In genomic region chr10:133162910-133163856, GRCh38 we compare ENCODE assay signal across 22 cellular contexts. TPM values are rescaled to one million over a fixed set of nuclear protein-coding genes. Genes with fewer than 3 reads are reported as not detected.
DNase-seq lines count a peak whose midpoint lies in the region; ATAC-seq and TF ChIP-seq lines count a peak whose summit lies in the region.
"Had no signal": no experiment of that assay in that cellular context is flagged by ENCODE, and none has a peak within 500 bp of the region (broad histone marks: within the 10 kb centered on the region; RNA-seq: fewer than 3 reads in every experiment).

No MANE protein-coding gene starts in this region.

- peaks cover 20% of the 10 kb centered on the region for H3K27me3 Mint-ChIP-seq in GM23338 (ENCODE audit: insufficient read depth, low read depth, poor library complexity)

- H3K9me3 ChIP-seq in BLaER1 (no peaks in the 10 kb centered on the region), PC-9 (ENCODE audit: insufficient read depth, low read depth) (no peaks in the 10 kb centered on the region)
- H3K9me3 ChIP-seq: heart left ventricle, ovary, tibial artery had no signal

- H4K20me1 ChIP-seq in BLaER1, result peaks cover 34% of the 10 kb centered on the region
- H4K20me1 ChIP-seq in GM23338 (replicated peaks; ENCODE audit: insufficient read depth), result no peaks in the 10 kb centered on the region
- H4K20me1 ChIP-seq in PC-9 (ENCODE audit: insufficient read depth), result no peaks in the 10 kb centered on the region

- POLR2A ChIA-PET in PC-9 (lab: Charles Lee; ENCODE audit: unreplicated experiment), result no interaction called here

- H3K27me3 ChIP-seq in BLaER1 (peaks cover 33% of the 10 kb centered on the region), GM23338 (ENCODE audit: insufficient read depth) (no peaks in the 10 kb centered on the region), PC-9 (ENCODE audit: insufficient read depth, low read depth) (no peaks in the 10 kb centered on the region)
- H3K27me3 ChIP-seq: ovary had no signal

- CTCF ChIA-PET in PC-9 (lab: Charles Lee), result no interaction called here

- H3K4me1 Mint-ChIP-seq in GM23338, result peaks cover 15% of the 10 kb centered on the region
- H3K4me1 Mint-ChIP-seq: activated naive CD8-positive, alpha-beta T cell treated with anti-CD3 and anti-CD28 coated beads for 36 hours; stimulated activated naive CD8-positive, alpha-beta T cell treated with anti-CD3 and anti-CD28 coated beads, Interleukin-15, amount 100 ng/mL, for 72 hours had no signal

- H3K4me1 ChIP-seq in BLaER1 (peaks cover 71% of the 10 kb centered on the region), GM23338 (ENCODE audit: insufficient read depth) (peaks cover 13% of the 10 kb centered on the region), PC-9 (replicated peaks; ENCODE audit: insufficient read depth) (no peaks in the 10 kb centered on the region)

- H3K9me2 ChIP-seq in GM23338 (ENCODE audit: insufficient read depth), result no peaks in the 10 kb centered on the region
- H3K9me2 ChIP-seq in PC-9 (ENCODE audit: insufficient read depth), result no peaks in the 10 kb centered on the region

- H3F3A ChIP-seq in GM23338 (replicated peaks; ENCODE audit: low read depth) (0 out of 2 replicates have a peak, but pooled peaks cover 7% of the 10 kb centered on the region), PC-9 (ENCODE audit: insufficient read depth, low read depth) (no peaks in the 10 kb centered on the region)

- H3K4me2 ChIP-seq in BLaER1, result peak overlapping the region; percentile 100
- no peak overlapping the region for H3K4me2 ChIP-seq in GM23338
- no peak overlapping the region for H3K4me2 ChIP-seq in PC-9

- ATAC-seq in GM23338 (no peak), GM18870 (IDR thresholded peaks at IDR 0.05; ENCODE audit: unreplicated experiment) (no peak), GM21526 (IDR thresholded peaks at IDR 0.05; ENCODE audit: low FRiP score, unreplicated experiment) (no peak)
- ATAC-seq: heart left ventricle; stimulated activated naive CD8-positive, alpha-beta T cell treated with anti-CD3 and anti-CD28 coated beads, Interleukin-15, amount 100 ng/mL, for 72 hours had no signal

- H3K36me3 Mint-ChIP-seq in GM23338 (ENCODE audit: low read depth), result peaks cover 8% of the 10 kb centered on the region; the same call in 1 of the 3 replicates
- H3K36me3 Mint-ChIP-seq: activated naive CD8-positive, alpha-beta T cell treated with anti-CD3 and anti-CD28 coated beads for 36 hours; CD4-positive, alpha-beta memory T cell; memory B cell had no signal

- no peaks in the 10 kb centered on the region for H3K79me2 ChIP-seq in GM23338 (replicated peaks; ENCODE audit: insufficient read depth)
- H3K79me2 ChIP-seq in PC-9 (ENCODE audit: low read depth), result no peaks in the 10 kb centered on the region

- no peaks in the 10 kb centered on the region for H3K9me3 Mint-ChIP-seq in GM23338
- H3K9me3 Mint-ChIP-seq: activated naive CD8-positive, alpha-beta T cell treated with anti-CD3 and anti-CD28 coated beads for 36 hours; activated T-helper 1 cell treated with anti-CD3 and anti-CD28 coated beads, Interleukin-12 subunit alpha, Interleukin-12 subunit beta, Interleukin-2, Interleukin-4 antibody, amounts not matched to agents 30 ng/mL and 10 ng/mL and 1 ng/mL, durations not matched to agents 14 hours and 24 hours and 36 hours; CD4-positive, alpha-beta memory T cell; central memory CD8-positive, alpha-beta T cell; memory B cell; stimulated activated naive CD8-positive, alpha-beta T cell treated with anti-CD3 and anti-CD28 coated beads, Interleukin-15, amount 100 ng/mL, for 72 hours had no signal

- peak overlapping the region; percentile 84; the same call in 1 of the 2 replicates for H3K27ac Mint-ChIP-seq in GM23338
- H3K27ac Mint-ChIP-seq: activated naive CD8-positive, alpha-beta T cell treated with anti-CD3 and anti-CD28 coated beads for 36 hours; activated T-helper 1 cell treated with anti-CD3 and anti-CD28 coated beads, Interleukin-12 subunit alpha, Interleukin-12 subunit beta, Interleukin-2, Interleukin-4 antibody, amounts not matched to agents 30 ng/mL and 10 ng/mL and 1 ng/mL, durations not matched to agents 14 hours and 24 hours and 36 hours; memory B cell; stimulated activated naive CD8-positive, alpha-beta T cell treated with anti-CD3 and anti-CD28 coated beads, Interleukin-15, amount 100 ng/mL, for 72 hours had no signal

- no peak overlapping the region; the same call in 2 of the 3 replicates for H3K4me3 Mint-ChIP-seq in GM23338
- H3K4me3 Mint-ChIP-seq: activated naive CD8-positive, alpha-beta T cell treated with anti-CD3 and anti-CD28 coated beads for 36 hours; activated T-helper 1 cell treated with anti-CD3 and anti-CD28 coated beads, Interleukin-12 subunit alpha, Interleukin-12 subunit beta, Interleukin-2, Interleukin-4 antibody, amounts not matched to agents 30 ng/mL and 10 ng/mL and 1 ng/mL, durations not matched to agents 14 hours and 24 hours and 36 hours; central memory CD8-positive, alpha-beta T cell; memory B cell; stimulated activated naive CD8-positive, alpha-beta T cell treated with anti-CD3 and anti-CD28 coated beads, Interleukin-15, amount 100 ng/mL, for 72 hours had no signal

- no peak overlapping the region for H2AFZ ChIP-seq in GM23338
- H2AFZ ChIP-seq in PC-9, result no peak overlapping the region

- no peak overlapping the region for H3K4me3 ChIP-seq in BLaER1
- H3K4me3 ChIP-seq in GM23338, result no peak overlapping the region
- no peak overlapping the region for H3K4me3 ChIP-seq in PC-9
- H3K4me3 ChIP-seq: heart left ventricle, ovary, tibial artery had no signal

- H3K36me3 ChIP-seq in BLaER1 (no peaks in the 10 kb centered on the region), GM23338 (ENCODE audit: insufficient read depth) (no peaks in the 10 kb centered on the region; the same call in 1 of the 2 replicates), PC-9 (ENCODE audit: low read depth) (no peaks in the 10 kb centered on the region)
- H3K36me3 ChIP-seq: heart left ventricle, ovary, tibial artery had no signal

- H3K9ac ChIP-seq in BLaER1, result no peak overlapping the region

- TF ChIP-seq CTCF in GM23338 (conservative IDR thresholded peaks at IDR 0.05; ENCODE audit: low read depth in 2 of 2) (no peak), PC-9 (conservative IDR thresholded peaks at IDR 0.05) (no peak)

- BruUV-seq in PC-9 (replicated peaks; lab: Mats Ljungman, UMichigan), result no TSS peak

- DNase-seq in GM23338 (ENCODE audit: low spot score) (no peak), globus pallidus (ENCODE audit: low spot score) (peak; percentile 59), posterior vena cava (ENCODE audit: low spot score) (peak; percentile 50), HuH-7.5 (ENCODE audit: low spot score) (no peak), PC-9 (no peak)
- DNase-seq: activated naive CD8-positive, alpha-beta T cell treated with anti-CD3 and anti-CD28 coated beads for 36 hours; CD4-positive, alpha-beta memory T cell; DMS 273 treated with DMSO at 0.1 percent for 48 hours; NCI-H69; stimulated activated naive CD8-positive, alpha-beta T cell treated with anti-CD3 and anti-CD28 coated beads, Interleukin-15, amount 100 ng/mL, for 72 hours had no signal

- intact Hi-C loops in posterior vena cava (cut with DNase I), result no loop called here
- intact Hi-C loops in PC-9 (cut with micrococcal nuclease; ENCODE audit: unreplicated experiment), result no loop called here

- no peak overlapping the region for H3K27ac ChIP-seq in BLaER1
- no peak overlapping the region for H3K27ac ChIP-seq in GM23338 (ENCODE audit: low read depth)
- no peak overlapping the region for H3K27ac ChIP-seq in PC-9
- H3K27ac ChIP-seq: epithelial cell of prostate, heart left ventricle, ovary, RWPE1, tibial artery, VCaP had no signal

TF ChIP-seq in GM23338, 12 proteins besides CTCF, POLR2A, EP300 and RAD21 (continues in another document):
- TF ChIP-seq ZNF331 (CRISPR knock-in tag; IDR thresholded peaks at IDR 0.05; ENCODE audit: low read depth), result no peak

RNA-seq across cellular contexts. Expression of gene KNDC1, which starts 3.2 kb away (rescaled TPM):
- 8.2 and 16.0 TPM in 2 replicates for total RNA-seq in GM23338 (2014; rRNA removed; shearing (Covaris generic))
- 1.8 and 1.9 TPM in 2 replicates for polyA plus RNA-seq in GM23338 (2016; fragmentation: Nextera tagmentation; extraction: Ambion mirVana)
- under 1 TPM; 0.33 to 0.37 TPM for total RNA-seq in posterior vena cava
- 1.2 and 1.7 TPM in 2 replicates for total RNA-seq in PC-9 (2021)
- total RNA-seq: activated naive CD8-positive, alpha-beta T cell treated with anti-CD3 and anti-CD28 coated beads for 36 hours had no signal

Comparison
In these comparisons a context has a peak if more than half of its experiments do, and no peak if none do; other contexts are left out.
1. DNase-seq: peak in globus pallidus (single experiment) and posterior vena cava (single experiment); none in GM23338 (single experiment), HuH-7.5 (single experiment) and PC-9 (0 of 2).